In the genomic region with DNA sequence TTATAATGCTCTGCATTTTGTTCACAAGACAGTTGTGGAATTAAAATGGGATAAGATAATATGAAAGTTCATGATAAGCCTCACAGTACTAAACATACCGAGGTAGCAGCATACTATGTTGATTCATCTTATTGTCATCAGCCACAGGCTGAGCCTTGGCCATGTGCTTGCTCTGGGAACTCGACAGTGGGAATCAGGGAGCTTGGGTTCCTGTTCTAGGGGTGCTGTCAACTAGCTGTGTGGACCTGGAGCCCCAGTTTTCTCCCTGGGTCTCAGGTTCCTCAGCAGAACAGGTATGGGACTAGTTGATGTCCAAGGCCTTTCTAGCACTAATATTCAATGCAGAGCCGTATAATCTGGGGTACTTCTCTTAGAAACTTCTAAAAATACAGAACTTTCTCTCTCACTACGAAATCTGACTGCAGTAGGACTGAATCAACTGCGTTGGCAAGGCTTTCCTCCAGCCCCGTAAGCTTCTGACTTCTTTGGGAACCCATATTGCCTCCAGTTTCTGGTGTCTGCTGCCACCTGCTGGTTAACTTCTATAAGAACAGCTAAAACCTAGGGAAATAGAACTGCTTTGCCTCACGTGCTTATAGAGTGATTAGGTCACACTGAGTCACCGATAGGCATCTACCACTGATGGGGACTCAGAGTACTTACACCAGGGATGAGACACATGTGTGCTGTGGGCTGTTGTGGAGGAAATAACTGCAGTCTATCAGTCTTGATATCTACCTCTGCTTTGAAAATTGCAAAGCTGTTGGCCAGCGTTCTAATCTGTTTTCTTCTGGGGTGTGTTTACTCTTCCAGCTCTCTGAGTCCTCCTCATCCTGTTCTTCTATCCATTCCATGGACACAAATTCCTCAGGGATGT, we compare ENCODE assay signal across 8 cellular contexts.
DNase-seq lines count a peak whose midpoint lies in the region; ATAC-seq and TF ChIP-seq lines count a peak whose summit lies in the region.

No MANE protein-coding gene starts in this region.

- TF ChIP-seq CTCF in AG04449 (IDR thresholded peaks at IDR 0.05; ENCODE audit: insufficient read depth, low read length, missing control alignments) (peak; percentile 58), dorsolateral prefrontal cortex (IDR thresholded peaks at IDR 0.05 in 54 of 56, conservative IDR thresholded peaks at IDR 0.05 in 2 of 56; ENCODE audit: low read depth in 1 of 56, partially characterized antibody in 56 of 56) (peak; percentile 88 to 100 (median 95))

- H3K4me1 Mint-ChIP-seq in activated CD4-positive, alpha-beta memory T cell treated with anti-CD3 and anti-CD28 coated beads for 36 hours (ENCODE audit: low read depth), result peaks cover 13% of the 10 kb centered on the region

- CTCF ChIA-PET in AG04449 (lab: Yijun Ruan, JAX), result interaction anchor here (0.7 to 5.7 kb wide), 55 partner anchors 9 to 748 kb away, joined by 3 to 284 read pairs (median 5); partner anchors contain the start of genes APOBEC4, RGL1 and TSEN15
- CTCF ChIA-PET in activated CD4-positive, alpha-beta memory T cell treated with anti-CD3 and anti-CD28 coated beads for 36 hours (lab: Charles Lee), result interaction anchor here (0.6 to 8.1 kb wide), 52 partner anchors 9 to 634 kb away, joined by 3 to 171 read pairs (median 4); partner anchors contain the start of genes APOBEC4 and TSEN15

- ATAC-seq in GM18870 (IDR thresholded peaks at IDR 0.05; ENCODE audit: unreplicated experiment), result peak; percentile 33
- ATAC-seq in HG03571 (IDR thresholded peaks at IDR 0.05; ENCODE audit: unreplicated experiment), result peak; percentile 45

- no peaks in the 10 kb centered on the region for H3K27me3 ChIP-seq in dorsolateral prefrontal cortex

- H3K36me3 Mint-ChIP-seq in activated CD4-positive, alpha-beta memory T cell treated with anti-CD3 and anti-CD28 coated beads for 36 hours, result peaks cover 3% of the 10 kb centered on the region

- DNase-seq in AG04449 (ENCODE audit: low read depth, low spot score), result peak; percentile 92
- DNase-seq in NCI-H82 (lab: John Stamatoyannopoulos, UW), result peak; percentile 96
- DNase-seq in activated CD4-positive, alpha-beta memory T cell treated with anti-CD3 and anti-CD28 coated beads for 36 hours, result peak; percentile 83
- peak in 8 of 10 donors; percentile 65 to 82 (median 72) for DNase-seq in dorsolateral prefrontal cortex
- DNase-seq in lung microvascular endothelial cell (ENCODE audit: low read depth in 2 of 2), result peak; percentile 95 to 98
- peak; percentile 58 to 66 (median 60) for DNase-seq in stimulated activated CD4-positive, alpha-beta T cell treated with anti-CD3 and anti-CD28 coated beads, TNF-alpha, amount 100 ng/mL, for 48 hours (ENCODE audit: low read depth in 3 of 3)

- H3K9me3 Mint-ChIP-seq in activated CD4-positive, alpha-beta memory T cell treated with anti-CD3 and anti-CD28 coated beads for 36 hours, result no peaks in the 10 kb centered on the region

- peak overlapping the region; percentile 32 for H3K4me3 ChIP-seq in AG04449 (ENCODE audit: low read depth, low read length)
- peak overlapping the region in 17 of 59 donors; percentile 4 to 44 (median 21) for H3K4me3 ChIP-seq in dorsolateral prefrontal cortex

- H3K27me3 Mint-ChIP-seq in activated CD4-positive, alpha-beta memory T cell treated with anti-CD3 and anti-CD28 coated beads for 36 hours, result no peaks in the 10 kb centered on the region

- no peak overlapping the region for H3K4me3 Mint-ChIP-seq in activated CD4-positive, alpha-beta memory T cell treated with anti-CD3 and anti-CD28 coated beads for 36 hours

- intact Hi-C loops in activated CD4-positive, alpha-beta memory T cell treated with anti-CD3 and anti-CD28 coated beads for 36 hours (cut with micrococcal nuclease), result loop anchor here (1.0 to 5.0 kb wide), 9 partner anchors 40 to 635 kb away; partner anchors contain the start of gene RGL1
- intact Hi-C loops in dorsolateral prefrontal cortex (cut with DNase I), result loop anchor here (1.0 to 10.0 kb wide), 4 partner anchors 231 to 445 kb away; no protein-coding TSS in a partner anchor

- POLR2A ChIA-PET in AG04449 (lab: Yijun Ruan, JAX), result interaction anchor here (0.6 to 1.6 kb wide), 4 partner anchors 135 to 283 kb away, joined by 3 to 4 read pairs (median 3); partner anchors contain the start of gene TSEN15
- POLR2A ChIA-PET in activated CD4-positive, alpha-beta memory T cell treated with anti-CD3 and anti-CD28 coated beads for 36 hours (lab: Charles Lee), result interaction anchor here (0.8 to 1.5 kb wide), 6 partner anchors 23 to 280 kb away, joined by 3 to 5 read pairs (median 4); partner anchors contain the start of gene ARPC5

- peak overlapping the region; percentile 20 to 100 (median 96) for H3K27ac ChIP-seq in dorsolateral prefrontal cortex

- peak overlapping the region; percentile 46 for H3K27ac Mint-ChIP-seq in activated CD4-positive, alpha-beta memory T cell treated with anti-CD3 and anti-CD28 coated beads for 36 hours
